14 cellular contexts compared by ENCODE assay signal in the genomic region with DNA sequence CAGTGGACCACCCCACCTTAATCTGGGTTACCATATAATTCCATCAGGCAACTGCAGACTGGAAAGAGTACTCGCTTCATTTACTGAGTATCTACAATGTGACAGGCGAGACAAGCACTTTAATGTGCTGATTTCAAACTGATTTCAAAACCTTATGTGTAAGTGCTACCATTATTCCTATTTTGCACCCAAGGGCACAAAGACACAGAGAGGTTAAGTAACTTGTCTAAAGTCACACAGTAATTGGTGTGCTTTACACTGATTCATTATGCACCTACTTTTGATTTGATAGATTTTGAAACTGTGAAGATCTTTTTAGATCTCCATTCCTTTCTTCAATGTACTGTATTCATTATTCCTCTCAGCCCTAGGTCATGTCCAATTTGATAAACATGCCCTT.
A peak's percentile ranks its signal among the peaks of the same experiment; 100 is the strongest.
DNase-seq lines count a peak whose midpoint lies in the region; ATAC-seq, FAIRE-seq and TF ChIP-seq lines count a peak whose summit lies in the region.
"Had no signal": no experiment of that assay in that cellular context is flagged by ENCODE, and none has a peak within 500 bp of the region (broad histone marks: within the 10 kb centered on the region; RNA-seq: fewer than 3 reads in every experiment).

No MANE protein-coding gene starts in this region.

- peaks cover 0 to 3% of the 10 kb centered on the region in 2 donors for H3K9me3 Mint-ChIP-seq in activated naive CD4-positive, alpha-beta T cell treated with anti-CD3 and anti-CD28 coated beads, Interleukin-2, amount 50 U/mL, for 72 hours
- no peaks in the 10 kb centered on the region for H3K9me3 Mint-ChIP-seq in activated naive CD4-positive, alpha-beta T cell treated with anti-CD3 and anti-CD28 coated beads for 36 hours
- no peaks in the 10 kb centered on the region for H3K9me3 Mint-ChIP-seq in neural crest cell
- no peaks in the 10 kb centered on the region for H3K9me3 Mint-ChIP-seq in activated T-helper 1 cell treated with anti-CD3 and anti-CD28 coated beads, Interleukin-12 subunit alpha, Interleukin-12 subunit beta, Interleukin-2, Interleukin-4 antibody, amounts not matched to agents 30 ng/mL and 10 ng/mL and 1 ng/mL, durations not matched to agents 14 hours and 24 hours and 36 hours
- H3K9me3 Mint-ChIP-seq: CD4-positive, alpha-beta memory T cell; GM23338 had no signal

- POLR2A ChIA-PET in H1 (lab: Charles Lee; ENCODE audit: partially characterized antibody) = no interaction called here

- H3K27me3 Mint-ChIP-seq in activated naive CD4-positive, alpha-beta T cell treated with anti-CD3 and anti-CD28 coated beads for 36 hours (ENCODE audit: low read depth) = peaks cover 19% of the 10 kb centered on the region
- no peaks in the 10 kb centered on the region for H3K27me3 Mint-ChIP-seq in neural crest cell (ENCODE audit: low read depth)
- peaks cover 18% of the 10 kb centered on the region for H3K27me3 Mint-ChIP-seq in activated T-helper 1 cell treated with anti-CD3 and anti-CD28 coated beads, Interleukin-12 subunit alpha, Interleukin-12 subunit beta, Interleukin-2, Interleukin-4 antibody, amounts not matched to agents 30 ng/mL and 10 ng/mL and 1 ng/mL, durations not matched to agents 14 hours and 24 hours and 36 hours (ENCODE audit: insufficient read depth)

- no peak overlapping the region for H3K56ac ChIP-seq in H1 (replicated peaks; ENCODE audit: insufficient read length, low read depth, low read length)

- H4K20me1 ChIP-seq in H1 (replicated peaks in 1 of 2; ENCODE audit: control insufficient read depth in 1 of 2, insufficient read depth in 2 of 2, low read length in 2 of 2) = no peaks in the 10 kb centered on the region

- H3K14ac ChIP-seq in H1 (ENCODE audit: insufficient read length) = no peak overlapping the region

- no peak overlapping the region for H3K4me3 Mint-ChIP-seq in activated naive CD4-positive, alpha-beta T cell treated with anti-CD3 and anti-CD28 coated beads for 36 hours
- H3K4me3 Mint-ChIP-seq in neural crest cell = peak overlapping the region; percentile 9
- H3K4me3 Mint-ChIP-seq in activated T-helper 1 cell treated with anti-CD3 and anti-CD28 coated beads, Interleukin-12 subunit alpha, Interleukin-12 subunit beta, Interleukin-2, Interleukin-4 antibody, amounts not matched to agents 30 ng/mL and 10 ng/mL and 1 ng/mL, durations not matched to agents 14 hours and 24 hours and 36 hours = no peak overlapping the region
- H3K4me3 Mint-ChIP-seq: CD4-positive, alpha-beta memory T cell; GM23338 had no signal

- no peak overlapping the region for H3K4ac ChIP-seq in H1 (replicated peaks; ENCODE audit: insufficient read length, low read depth, low read length)

- H3K18ac ChIP-seq in H1 (ENCODE audit: extremely low read depth, low read length) = no peak overlapping the region; the same call in 1 of the 2 replicates

- no peak overlapping the region for H3K4me2 ChIP-seq in H1 (ENCODE audit: insufficient read depth in 1 of 2, low read depth in 2 of 2, low read length in 2 of 2)

- no peak overlapping the region for H3K9ac ChIP-seq in H1 (replicated peaks in 1 of 4; ENCODE audit: extremely low read depth in 1 of 4, low read depth in 3 of 4, low read length in 3 of 4)

- H2BK5ac ChIP-seq in H1 (ENCODE audit: low read depth, low read length) = no peak overlapping the region

- H3K23ac ChIP-seq in H1 (ENCODE audit: insufficient read length) = no peak overlapping the region

- peaks cover 0 to 11% (median 3%) of the 10 kb centered on the region in 4 experiments; a peak in 4 of 7 replicates for H3K4me1 ChIP-seq in H1 (replicated peaks in 1 of 4; ENCODE audit: control insufficient read depth in 3 of 4, insufficient read depth in 4 of 4, low read length in 3 of 4)

- H3K27me3 ChIP-seq in H1 (replicated peaks in 1 of 4; ENCODE audit: control insufficient read depth in 3 of 4, extremely low read depth in 1 of 4, insufficient read depth in 3 of 4, low read length in 3 of 4) = no peaks in the 10 kb centered on the region

- peaks cover 4 to 5% of the 10 kb centered on the region in 2 donors for H3K36me3 Mint-ChIP-seq in activated naive CD4-positive, alpha-beta T cell treated with anti-CD3 and anti-CD28 coated beads, Interleukin-2, amount 50 U/mL, for 72 hours
- H3K36me3 Mint-ChIP-seq in activated naive CD4-positive, alpha-beta T cell treated with anti-CD3 and anti-CD28 coated beads for 36 hours (ENCODE audit: low read depth) = no peaks in the 10 kb centered on the region
- peaks cover 4% of the 10 kb centered on the region for H3K36me3 Mint-ChIP-seq in neural crest cell (ENCODE audit: low read depth)
- H3K36me3 Mint-ChIP-seq in activated T-helper 1 cell treated with anti-CD3 and anti-CD28 coated beads, Interleukin-12 subunit alpha, Interleukin-12 subunit beta, Interleukin-2, Interleukin-4 antibody, amounts not matched to agents 30 ng/mL and 10 ng/mL and 1 ng/mL, durations not matched to agents 14 hours and 24 hours and 36 hours (ENCODE audit: low read depth) = no peaks in the 10 kb centered on the region

- H4K91ac ChIP-seq in H1 (replicated peaks; ENCODE audit: insufficient read length, low read length) = no peak overlapping the region

- FAIRE-seq in H1 (lab: Jason Lieb, UNC) = no peak

- H3K36me3 ChIP-seq in KOPT-K1 (ENCODE audit: insufficient read depth, low read length) (no peaks in the 10 kb centered on the region), H1 (ENCODE audit: control insufficient read depth in 2 of 4, insufficient read depth in 4 of 4, low read length in 3 of 4) (no peaks in the 10 kb centered on the region)

- TF ChIP-seq CTCF in H1 (IDR thresholded peaks at IDR 0.05; ENCODE audit: control extremely low read depth in 1 of 3, insufficient read depth in 1 of 3, low read depth in 1 of 3, low read length in 3 of 3) (no peak), neural crest cell (conservative IDR thresholded peaks at IDR 0.05) (no peak)

- H3K9me3 ChIP-seq in KOPT-K1 (ENCODE audit: insufficient read depth, low read length, poor library complexity, severe bottlenecking) (no peaks in the 10 kb centered on the region), H1 (ENCODE audit: insufficient read depth in 2 of 2, low read depth in 1 of 2, low read length in 1 of 2) (no peaks in the 10 kb centered on the region)

- no peak overlapping the region for H2BK15ac ChIP-seq in H1 (ENCODE audit: low read length)

- H3K27ac ChIP-seq in KOPT-K1 (ENCODE audit: low read depth, low read length, poor library complexity, severe bottlenecking) (peak overlapping the region; percentile 60), H1 (ENCODE audit: low read depth, low read length) (no peak overlapping the region)
- H3K27ac ChIP-seq: PC-9 had no signal

- H3K79me1 ChIP-seq in H1 (ENCODE audit: low read depth, low read length) = no peaks in the 10 kb centered on the region

- CTCF ChIA-PET in activated naive CD4-positive, alpha-beta T cell treated with anti-CD3 and anti-CD28 coated beads for 36 hours (lab: Charles Lee) = interaction anchor here (0.6 to 1.4 kb wide), 2 partner anchors 10 to 262 kb away, joined by 3 to 4 read pairs; no protein-coding TSS in a partner anchor
- CTCF ChIA-PET in H1 (lab: Charles Lee; ENCODE audit: partially characterized antibody) = interaction anchor here (0.9 to 1.4 kb wide), 3 partner anchors 23 to 56 kb away, joined by 3 to 5 read pairs (median 3); no protein-coding TSS in a partner anchor

- no peak for TF ChIP-seq RAD21 in H1 (IDR thresholded peaks at IDR 0.05 in 1 of 2, conservative IDR thresholded peaks at IDR 0.05 in 1 of 2; ENCODE audit: low read depth in 2 of 2, low read length in 2 of 2)

- no peak overlapping the region for H2BK120ac ChIP-seq in H1 (replicated peaks; ENCODE audit: low read depth, low read length)

- intact Hi-C loops in activated naive CD4-positive, alpha-beta T cell treated with anti-CD3 and anti-CD28 coated beads for 36 hours (cut with micrococcal nuclease) = loop anchor here (1.0 to 5.0 kb wide), 9 partner anchors 13 to 592 kb away; a partner anchor contains a TSS
- intact Hi-C loops in activated T-helper 1 cell treated with anti-CD3 and anti-CD28 coated beads, Interleukin-12 subunit alpha, Interleukin-12 subunit beta, Interleukin-2, Interleukin-4 antibody, amounts not matched to agents 30 ng/mL and 10 ng/mL and 1 ng/mL, durations not matched to agents 14 hours and 24 hours and 36 hours (cut with micrococcal nuclease) = loop anchor here (1.0 to 5.0 kb wide), 10 partner anchors 93 to 681 kb away; a partner anchor contains a TSS

- H3K79me2 ChIP-seq in H1 (ENCODE audit: control insufficient read depth in 1 of 2, insufficient read depth in 2 of 2, low read length in 2 of 2) = no peaks in the 10 kb centered on the region

- DNase-seq in activated naive CD4-positive, alpha-beta T cell treated with anti-CD3 and anti-CD28 coated beads, Interleukin-2, amount 50 U/mL, for 72 hours (ENCODE audit: low spot score in 2 of 2) = no peak
- no peak for DNase-seq in activated naive CD4-positive, alpha-beta T cell treated with anti-CD3 and anti-CD28 coated beads for 36 hours
- DNase-seq in H1 (ENCODE audit: low read depth in 1 of 2, low spot score in 2 of 2) (no peak), neural crest cell (ENCODE audit: low read depth, low spot score) (no peak), SKM-1 treated with dmso at 0.1 percent for 144 hours (lab: John Stamatoyannopoulos, UW; ENCODE audit: unreplicated experiment) (no peak), kidney tubule cell (ENCODE audit: low spot score) (no peak)
- DNase-seq in activated T-helper 1 cell treated with anti-CD3 and anti-CD28 coated beads, Interleukin-12 subunit alpha, Interleukin-12 subunit beta, Interleukin-2, Interleukin-4 antibody, amounts not matched to agents 30 ng/mL and 10 ng/mL and 1 ng/mL, durations not matched to agents 14 hours and 24 hours and 36 hours (ENCODE audit: low spot score) = no peak
- DNase-seq: CD4-positive, alpha-beta memory T cell; NCI-H1417 treated with DMSO at 0.1 percent for 48 hours; NCI-H2029 treated with DMSO at 0.1 percent for 48 hours; NCI-H510A treated with DMSO at 0.1 percent for 48 hours; PC-9 had no signal

- TF ChIP-seq EP300 in H1 (IDR thresholded peaks at IDR 0.05; ENCODE audit: borderline replicate concordance in 1 of 2, low read depth in 2 of 2, low read length in 2 of 2) = no peak

- no peak overlapping the region for H2AK5ac ChIP-seq in H1 (ENCODE audit: low read depth, low read length)

- no peak overlapping the region for H2AFZ ChIP-seq in H1 (ENCODE audit: low read length)
- H2AFZ ChIP-seq: GM23338, PC-9 had no signal

- no peak overlapping the region for H4K8ac ChIP-seq in H1 (ENCODE audit: extremely low read depth, insufficient read depth, low read length)

- ATAC-seq in activated naive CD4-positive, alpha-beta T cell treated with anti-CD3 and anti-CD28 coated beads, Interleukin-2, amount 50 U/mL, for 72 hours = peak; percentile 6 to 10
- ATAC-seq: GM23338 had no signal

- H2BK12ac ChIP-seq in H1 (ENCODE audit: low read depth, low read length) = no peak overlapping the region

- peaks cover 19% of the 10 kb centered on the region for H3K4me1 Mint-ChIP-seq in activated naive CD4-positive, alpha-beta T cell treated with anti-CD3 and anti-CD28 coated beads for 36 hours (ENCODE audit: low read depth)
- peaks cover 53% of the 10 kb centered on the region for H3K4me1 Mint-ChIP-seq in neural crest cell
- peaks cover 33% of the 10 kb centered on the region for H3K4me1 Mint-ChIP-seq in activated T-helper 1 cell treated with anti-CD3 and anti-CD28 coated beads, Interleukin-12 subunit alpha, Interleukin-12 subunit beta, Interleukin-2, Interleukin-4 antibody, amounts not matched to agents 30 ng/mL and 10 ng/mL and 1 ng/mL, durations not matched to agents 14 hours and 24 hours and 36 hours (ENCODE audit: low read depth)

- H3K27ac Mint-ChIP-seq in activated naive CD4-positive, alpha-beta T cell treated with anti-CD3 and anti-CD28 coated beads, Interleukin-2, amount 50 U/mL, for 72 hours = peak overlapping the region in 1 of 2 donors; percentile 57
- no peak overlapping the region for H3K27ac Mint-ChIP-seq in activated naive CD4-positive, alpha-beta T cell treated with anti-CD3 and anti-CD28 coated beads for 36 hours
- H3K27ac Mint-ChIP-seq in neural crest cell (ENCODE audit: unreplicated experiment) = peak overlapping the region; percentile 38
- no peak overlapping the region for H3K27ac Mint-ChIP-seq in activated T-helper 1 cell treated with anti-CD3 and anti-CD28 coated beads, Interleukin-12 subunit alpha, Interleukin-12 subunit beta, Interleukin-2, Interleukin-4 antibody, amounts not matched to agents 30 ng/mL and 10 ng/mL and 1 ng/mL, durations not matched to agents 14 hours and 24 hours and 36 hours
- H3K27ac Mint-ChIP-seq: GM23338 had no signal

- H2BK20ac ChIP-seq in H1 (ENCODE audit: low read length) = no peak overlapping the region

- no peak overlapping the region for H3K4me3 ChIP-seq in H1 (ENCODE audit: extremely low read depth in 1 of 4, insufficient read depth in 2 of 4, low read depth in 3 of 4, low read length in 4 of 4)
- H3K4me3 ChIP-seq: GM23338, PC-9 had no signal

- H4K5ac ChIP-seq in H1 (ENCODE audit: insufficient read length, low read depth, low read length) = no peak overlapping the region

- TF ChIP-seq POLR2A in H1 (IDR thresholded peaks at IDR 0.05; ENCODE audit: control extremely low read depth in 1 of 2, low read depth in 2 of 2, low read length in 2 of 2) = no peak

- 47% methylated on average over 2 of the region's 2 CpGs; no CpG with 5 or more reads in 1 of the 2 experiments for WGBS in H1 (ENCODE audit: extremely low coverage in 1 of 2, insufficient coverage in 1 of 2, insufficient read length in 1 of 2, insufficient replicate concordance in 2 of 2, low coverage in 1 of 2, low lambda C conversion rate in 2 of 2, missing lambda C conversion rate in 1 of 2), 2 experiments

- H3K23me2 ChIP-seq in H1 (ENCODE audit: low read depth, low read length) = no peaks in the 10 kb centered on the region
